8 cellular contexts compared by ENCODE assay signal in genomic region chr19:44024900-44025216, GRCh38. TPM values are rescaled to one million over a fixed set of nuclear protein-coding genes. Genes with fewer than 3 reads are reported as not detected.
DNase-seq lines count a peak whose midpoint lies in the region; ATAC-seq and TF ChIP-seq lines count a peak whose summit lies in the region.

No MANE protein-coding gene starts in this region.

- no peak overlapping the region for H3K27ac ChIP-seq in CD4-positive, alpha-beta T cell (ENCODE audit: low read depth, low read length)
- H3K27ac ChIP-seq in endodermal cell (ENCODE audit: low read depth, low read length) (peak overlapping the region; percentile 74), neuronal stem cell (replicated peaks; ENCODE audit: low read length) (no peak overlapping the region)

- H3K27me3 ChIP-seq in CD4-positive, alpha-beta T cell (ENCODE audit: control insufficient read depth, insufficient read depth, low read length): no peaks in the 10 kb centered on the region
- H3K27me3 ChIP-seq in endodermal cell (ENCODE audit: control insufficient read depth, insufficient read depth, low read length, poor library complexity, severe bottlenecking) (peaks cover 33% of the 10 kb centered on the region), neuronal stem cell (ENCODE audit: control insufficient read depth in 3 of 3, insufficient read depth in 3 of 3, low read depth in 1 of 3, low read length in 3 of 3) (no peaks in the 10 kb centered on the region)

- H3K4ac ChIP-seq in neuronal stem cell (ENCODE audit: low read length): no peak overlapping the region

- H3K4me1 ChIP-seq in endodermal cell (ENCODE audit: control insufficient read depth, insufficient read depth, low read length) (no peaks in the 10 kb centered on the region), neuronal stem cell (ENCODE audit: control insufficient read depth in 2 of 2, insufficient read depth in 1 of 2, low read depth in 1 of 2, low read length in 2 of 2) (peaks cover 5 to 8% of the 10 kb centered on the region in 2 donors)

- 37 to 48% methylated on average over 3 to 4 of the region's 4 CpGs for WGBS in endodermal cell (ENCODE audit: insufficient coverage in 1 of 2, insufficient read length in 1 of 2), 2 experiments
- no CpG with 5 or more reads among the region's 4 CpGs for WGBS in neuronal stem cell (ENCODE audit: extremely low coverage in 2 of 2, insufficient read length in 2 of 2, insufficient replicate concordance in 1 of 2), 2 donors

- H3K79me1 ChIP-seq in neuronal stem cell (ENCODE audit: low read depth, low read length): no peaks in the 10 kb centered on the region

- TF ChIP-seq CTCF in CD4-positive, alpha-beta T cell (IDR thresholded peaks at IDR 0.05): no peak
- TF ChIP-seq CTCF in NB4 (IDR thresholded peaks at IDR 0.05; ENCODE audit: low read depth, low read length) (no peak), endodermal cell (conservative IDR thresholded peaks at IDR 0.05) (no peak)

- POLR2A ChIA-PET in CD4-positive, alpha-beta T cell (lab: Charles Lee): interaction anchor here (0.7 to 1.4 kb wide), 2 partner anchors 26 to 140 kb away, joined by 3 read pairs; partner anchors contain the start of gene ZNF226

- no peak overlapping the region for H4K8ac ChIP-seq in neuronal stem cell (ENCODE audit: low read depth, low read length)

- H3K14ac ChIP-seq in neuronal stem cell (ENCODE audit: low read length): no peak overlapping the region

- no peak overlapping the region for H4K91ac ChIP-seq in neuronal stem cell (ENCODE audit: low read depth, low read length, poor library complexity)

- H3K4me3 ChIP-seq in NB4 (ENCODE audit: low read depth, low read length) (peak overlapping the region; percentile 75), endodermal cell (ENCODE audit: low read length) (peak overlapping the region; percentile 93), neuronal stem cell (ENCODE audit: low read length in 2 of 2) (peak overlapping the region; percentile 83 to 85)

- peaks cover 28% of the 10 kb centered on the region for H3K9me3 ChIP-seq in CD4-positive, alpha-beta T cell (ENCODE audit: control insufficient read depth, low read length)
- H3K9me3 ChIP-seq in endodermal cell (ENCODE audit: control insufficient read depth, low read length) (peaks cover 5% of the 10 kb centered on the region), neuronal stem cell (replicated peaks in 1 of 2; ENCODE audit: control insufficient read depth in 2 of 2, insufficient read depth in 1 of 2, low read depth in 1 of 2, low read length in 2 of 2) (peaks cover 3 to 20% of the 10 kb centered on the region in 2 donors)

- peaks cover 14% of the 10 kb centered on the region for H3K27me3 Mint-ChIP-seq in CD4-positive, alpha-beta T cell
- peaks cover 33% of the 10 kb centered on the region for H3K27me3 Mint-ChIP-seq in endodermal cell (ENCODE audit: insufficient read depth)

- peak overlapping the region; percentile 88 for H3K27ac Mint-ChIP-seq in CD4-positive, alpha-beta T cell
- peak overlapping the region; percentile 96 for H3K27ac Mint-ChIP-seq in endodermal cell

- peaks cover 30% of the 10 kb centered on the region for H3K4me1 Mint-ChIP-seq in CD4-positive, alpha-beta T cell (ENCODE audit: low read depth)
- H3K4me1 Mint-ChIP-seq in endodermal cell: peaks cover 9% of the 10 kb centered on the region

- H3K4me3 Mint-ChIP-seq in CD4-positive, alpha-beta T cell: peak overlapping the region; percentile 98
- H3K4me3 Mint-ChIP-seq in endodermal cell: peak overlapping the region; percentile 97

- H2AFZ ChIP-seq in neuronal stem cell (ENCODE audit: low read length): peak overlapping the region; percentile 95

- H2BK5ac ChIP-seq in neuronal stem cell (ENCODE audit: low read length): no peak overlapping the region

- H2AK5ac ChIP-seq in neuronal stem cell (ENCODE audit: low read depth, low read length): no peak overlapping the region

- H2BK12ac ChIP-seq in neuronal stem cell (ENCODE audit: low read length): no peak overlapping the region

- no peak overlapping the region for H2BK15ac ChIP-seq in neuronal stem cell (ENCODE audit: low read length)

- H3K23ac ChIP-seq in neuronal stem cell (ENCODE audit: low read depth, low read length, poor library complexity): no peak overlapping the region

- H3K4me2 ChIP-seq in neuronal stem cell (ENCODE audit: insufficient read depth, low read length, poor library complexity, severe bottlenecking): peak overlapping the region; percentile 66

- no peak for TF ChIP-seq POLR2A in NB4 (IDR thresholded peaks at IDR 0.05; ENCODE audit: extremely low read depth, insufficient read length)

- peak overlapping the region; percentile 61 for H3K9ac ChIP-seq in endodermal cell (ENCODE audit: extremely low read depth, low read length, poor library complexity, severe bottlenecking)
- no peak overlapping the region for H3K9ac ChIP-seq in neuronal stem cell (ENCODE audit: low read depth, low read length, poor library complexity)

- H3K36me3 Mint-ChIP-seq in CD4-positive, alpha-beta T cell (ENCODE audit: low read depth): peaks cover 64% of the 10 kb centered on the region
- H3K36me3 Mint-ChIP-seq in endodermal cell (ENCODE audit: low read depth): peaks cover 33% of the 10 kb centered on the region

- CTCF ChIA-PET in CD4-positive, alpha-beta T cell (lab: Charles Lee): no interaction called here

- no peak overlapping the region for H2BK120ac ChIP-seq in neuronal stem cell (ENCODE audit: low read depth, low read length)

- peaks cover 29% of the 10 kb centered on the region for H3K9me3 Mint-ChIP-seq in CD4-positive, alpha-beta T cell
- H3K9me3 Mint-ChIP-seq in endodermal cell: peaks cover 9% of the 10 kb centered on the region

- ATAC-seq in CD4-positive, alpha-beta T cell (ENCODE audit: poor library complexity): no peak
- ATAC-seq in GM18502 (IDR thresholded peaks at IDR 0.05; ENCODE audit: poor library complexity, unreplicated experiment) (no peak), GM19023 (IDR thresholded peaks at IDR 0.05; ENCODE audit: unreplicated experiment) (no peak)

- intact Hi-C loops in CD4-positive, alpha-beta T cell (cut with DNase I, micrococcal nuclease): loop anchor here in 1 of 2 experiments (1.0 to 2.0 kb wide), 3 partner anchors 23 to 70 kb away; partner anchors contain the start of genes ZNF224 and ZNF230

- DNase-seq in CD4-positive, alpha-beta T cell: no peak
- DNase-seq in NB4 (ENCODE audit: low read depth) (no peak), endodermal cell (no peak), neuronal stem cell (ENCODE audit: low spot score) (no peak), UCSD-AML1 (lab: John Stamatoyannopoulos, UW; ENCODE audit: unreplicated experiment) (no peak), 8988T (no peak)

- H3K36me3 ChIP-seq in endodermal cell (ENCODE audit: control insufficient read depth, insufficient read depth, low read length) (peaks cover 30% of the 10 kb centered on the region), neuronal stem cell (replicated peaks in 1 of 2; ENCODE audit: control insufficient read depth in 2 of 2, insufficient read depth in 2 of 2, low read length in 2 of 2) (peaks cover 18 to 33% of the 10 kb centered on the region in 2 donors)

- no peak overlapping the region for H3K18ac ChIP-seq in neuronal stem cell (ENCODE audit: low read length)

RNA-seq across cellular contexts. Expression of gene ZNF222, which starts 0.3 kb away (rescaled TPM):
- 1 to 10 TPM; 4.5 to 5.8 TPM for total RNA-seq in CD4-positive, alpha-beta T cell
- 1 to 10 TPM; 5.0 to 6.0 TPM for total RNA-seq in endodermal cell
- 8.4 TPM for polyA plus RNA-seq in endodermal cell (2013, experiment 1 of 2)
- 7.0 TPM for polyA plus RNA-seq in endodermal cell (2013, experiment 2 of 2)
- polyA plus RNA-seq in neuronal stem cell (2013, experiment 1 of 2): 4.8 TPM
- 4.7 TPM for polyA plus RNA-seq in neuronal stem cell (2013, experiment 2 of 2)

RNA-seq across cellular contexts. Expression of gene ZNF230, which starts 22.1 kb away (rescaled TPM):
- 1 to 10 TPM; 2.2 to 2.8 TPM for total RNA-seq in CD4-positive, alpha-beta T cell
- 1 to 10 TPM; 3.8 to 5.7 TPM for total RNA-seq in endodermal cell
- 3.2 TPM for polyA plus RNA-seq in endodermal cell (2013, experiment 1 of 2)
- polyA plus RNA-seq in endodermal cell (2013, experiment 2 of 2): 3.6 TPM
- 1.9 TPM for polyA plus RNA-seq in neuronal stem cell (2013, experiment 1 of 2)
- 1.9 TPM for polyA plus RNA-seq in neuronal stem cell (2013, experiment 2 of 2)

RNA-seq across cellular contexts. Expression of gene ZNF223, which starts 27.0 kb away (rescaled TPM):
- 1 to 10 TPM in 1 of 2 experiments, under 1 TPM in 1; 0.67 to 1.1 TPM for total RNA-seq in CD4-positive, alpha-beta T cell
- total RNA-seq in endodermal cell: 1 to 10 TPM; 9.3 TPM
- polyA plus RNA-seq in endodermal cell (2013, experiment 1 of 2): 11.1 TPM
- polyA plus RNA-seq in endodermal cell (2013, experiment 2 of 2): 7.6 TPM
- polyA plus RNA-seq in neuronal stem cell (2013, experiment 1 of 2): 4.5 TPM
- polyA plus RNA-seq in neuronal stem cell (2013, experiment 2 of 2): 3.9 TPM

RNA-seq across cellular contexts. Expression of gene ZNF155, which starts 40.9 kb away (rescaled TPM):
- total RNA-seq in CD4-positive, alpha-beta T cell: 1 to 10 TPM; 3.5 to 4.0 TPM
- 10 to 100 TPM in 1 of 2 donors, 1 to 10 TPM in 1; 9.7 to 12.7 TPM for total RNA-seq in endodermal cell
- 12.0 TPM for polyA plus RNA-seq in endodermal cell (2013, experiment 1 of 2)
- 8.7 TPM for polyA plus RNA-seq in endodermal cell (2013, experiment 2 of 2)
- 5.5 TPM for polyA plus RNA-seq in neuronal stem cell (2013, experiment 1 of 2)
- 5.3 TPM for polyA plus RNA-seq in neuronal stem cell (2013, experiment 2 of 2)

RNA-seq across cellular contexts. Expression of gene ZNF284, which starts 47.1 kb away (rescaled TPM):
- 1 to 10 TPM in 1 of 2 experiments, under 1 TPM in 1; 0.92 to 1.2 TPM for total RNA-seq in CD4-positive, alpha-beta T cell
- 1 to 10 TPM; 1.9 to 2.2 TPM for total RNA-seq in endodermal cell
- 2.9 TPM for polyA plus RNA-seq in endodermal cell (2013, experiment 1 of 2)
- polyA plus RNA-seq in endodermal cell (2013, experiment 2 of 2): 2.6 TPM
- polyA plus RNA-seq in neuronal stem cell (2013, experiment 1 of 2): 1.8 TPM
- 1.8 TPM for polyA plus RNA-seq in neuronal stem cell (2013, experiment 2 of 2)

Comparison
In these comparisons a context has a peak if more than half of its experiments do, and no peak if none do; other contexts are left out.
1. RNA of gene ZNF223, which starts 27.0 kb away (total RNA-seq): 9.3 TPM in endodermal cell; 0.67 to 1.1 TPM in CD4-positive, alpha-beta T cell; every median in the first group is over 4 times any median in the second.
2. Peak in every context shown above with its lines, with median percentiles within 50 percentile points of each other: H3K4me3 ChIP-seq.